Comparison of ENCODE assay signal across 8 cellular contexts in the genomic region with DNA sequence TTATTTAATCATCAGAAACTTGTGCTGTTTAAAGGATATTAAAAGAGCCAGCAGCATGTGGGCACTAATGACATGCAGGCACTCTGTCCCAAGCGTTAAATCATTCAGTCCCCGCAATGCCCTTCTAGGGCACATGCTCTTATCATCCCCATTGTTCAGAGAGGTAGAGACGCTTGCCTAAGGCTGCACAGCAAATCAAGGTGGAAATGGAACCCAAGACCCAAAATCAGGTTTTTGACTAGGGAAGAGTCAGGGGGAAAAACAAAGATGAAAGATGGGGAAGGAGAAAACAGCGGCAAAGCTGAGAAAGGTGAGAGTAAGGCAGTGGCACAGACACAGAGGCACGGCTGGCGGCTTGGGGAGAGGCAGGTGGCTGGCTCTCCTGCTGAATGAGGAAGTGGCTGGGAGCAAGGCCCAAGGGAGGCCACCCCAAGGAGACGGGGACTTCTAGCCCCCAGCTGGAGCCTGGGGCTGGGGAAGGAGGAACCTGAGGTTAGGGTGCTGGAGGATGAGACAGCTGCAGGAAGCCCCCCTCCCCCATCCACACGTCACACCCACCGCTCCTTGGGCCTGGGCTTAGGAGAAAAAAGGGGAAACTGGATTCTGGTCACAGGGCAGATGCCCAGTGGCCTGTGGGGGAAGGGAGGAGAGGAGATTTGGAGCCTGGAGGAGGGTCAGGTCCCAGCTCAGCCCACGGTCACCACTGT.
A peak's percentile ranks its signal among the peaks of the same experiment; 100 is the strongest.
DNase-seq lines count a peak whose midpoint lies in the region; ATAC-seq lines count a peak whose summit lies in the region.

No MANE protein-coding gene starts in this region.

- no peaks in the 10 kb centered on the region for H3K27me3 ChIP-seq in rectal smooth muscle tissue (ENCODE audit: control insufficient read depth, insufficient read depth, low read length)

- peak; percentile 100 for DNase-seq in NOMO-1 treated with dmso at 0.1 percent for 144 hours (lab: John Stamatoyannopoulos, UW; ENCODE audit: unreplicated experiment)
- peak in 40 of 42 donors; percentile 16 to 84 (median 59) for DNase-seq in head of caudate nucleus
- no peak for DNase-seq in stimulated activated CD4-positive, alpha-beta T cell treated with anti-CD3 and anti-CD28 coated beads, Interleukin-4, amount 100 ng/mL, for 1 hour
- no peak for DNase-seq in GM19240 (ENCODE audit: insufficient read length, low spot score)
- DNase-seq in HuH-7 (ENCODE audit: low spot score), result no peak

- peak overlapping the region; percentile 14 for H3K27ac ChIP-seq in rectal smooth muscle tissue (ENCODE audit: low read depth, low read length)

- H3K4me1 ChIP-seq in rectal smooth muscle tissue (ENCODE audit: control insufficient read depth, insufficient read depth, low read length), result no peaks in the 10 kb centered on the region

- ATAC-seq in GM18511 (IDR thresholded peaks at IDR 0.05; ENCODE audit: unreplicated experiment) (peak; percentile 59), GM21528 (IDR thresholded peaks at IDR 0.05; ENCODE audit: low FRiP score, unreplicated experiment) (no peak)

- intact Hi-C loops in head of caudate nucleus (cut with DNase I), result no loop called here

- H3K36me3 ChIP-seq in rectal smooth muscle tissue (ENCODE audit: control insufficient read depth, insufficient read depth, low read length), result no peaks in the 10 kb centered on the region

- no peak overlapping the region for H3K4me3 ChIP-seq in rectal smooth muscle tissue (ENCODE audit: low read length)

- peak overlapping the region; percentile 30 for H3K9ac ChIP-seq in rectal smooth muscle tissue (ENCODE audit: low read length)

Comparison
In these comparisons a context has a peak if more than half of its experiments do, and no peak if none do; other contexts are left out.
1. DNase-seq: peak in NOMO-1 treated with dmso at 0.1 percent for 144 hours (single experiment) and head of caudate nucleus (40 of 42); none in stimulated activated CD4-positive, alpha-beta T cell treated with anti-CD3 and anti-CD28 coated beads, Interleukin-4, amount 100 ng/mL, for 1 hour (single experiment), GM19240 (single experiment) and HuH-7 (single experiment).